26 cellular contexts compared by ENCODE assay signal in genomic region chr12:51540996-51541395, GRCh38.
"Had no signal": no experiment of that assay in that cellular context is flagged by ENCODE, and none has a peak within 500 bp of the region (broad histone marks: within the 10 kb centered on the region; RNA-seq: fewer than 3 reads in every experiment).

No MANE protein-coding gene starts in this region.

- H3K4me3 ChIP-seq: neural progenitor cell, ovary, psoas muscle, right lobe of liver, sigmoid colon, stomach, thoracic aorta, thyroid gland, tibial nerve, upper lobe of left lung, vagina had no signal

- H3K4me1 ChIP-seq: parathyroid adenoma, psoas muscle, right lobe of liver, sigmoid colon, stomach, thyroid gland, tibial nerve, upper lobe of left lung, vagina had no signal

- ATAC-seq: naive thymus-derived CD8-positive, alpha-beta T cell; natural killer cell treated with Interleukin-12 subunit alpha and Interleukin-12 subunit beta and Interleukin-15 and Interleukin-18, amount 100 ng/mL, for 72 hours; psoas muscle; right cardiac atrium; right lobe of liver; stimulated activated effector memory CD8-positive, alpha-beta T cell treated with anti-CD3 and anti-CD28 coated beads, Interleukin-12 subunit alpha, Interleukin-12 subunit beta, amount 100 ng/mL, for 72 hours; stimulated activated naive B cell treated with anti-CD40 and anti-IgM and Interleukin-4, amounts not matched to agents 10 μg/mL and 1 μg/mL and 100 μg/mL, for 72 hours had no signal

- H3K27ac ChIP-seq: neural progenitor cell, ovary, parathyroid adenoma, psoas muscle, right lobe of liver, sigmoid colon, stomach, thoracic aorta, thyroid gland, tibial nerve, upper lobe of left lung, vagina had no signal

- H3K36me3 ChIP-seq: neural progenitor cell, ovary, right lobe of liver, sigmoid colon, stomach, thoracic aorta, thyroid gland, tibial nerve, upper lobe of left lung, vagina had no signal

- H3K27me3 ChIP-seq: neural progenitor cell, ovary, right lobe of liver, thyroid gland, upper lobe of left lung, vagina had no signal

- H3K9me3 ChIP-seq: ovary, psoas muscle, right lobe of liver, sigmoid colon, stomach, thoracic aorta, thyroid gland, tibial nerve, upper lobe of left lung, vagina had no signal

- DNase-seq: naive thymus-derived CD8-positive, alpha-beta T cell; occipital lobe; ovary; posterior cingulate gyrus; psoas muscle; right cardiac atrium; right lobe of liver; sigmoid colon; small intestine; stimulated activated CD4-positive, alpha-beta T cell treated with anti-CD3 and anti-CD28 coated beads, Interleukin-15, amount 100 ng/mL, for 24 hours; stimulated activated CD4-positive, alpha-beta T cell treated with anti-CD3 and anti-CD28 coated beads, Interleukin-2, amount 100 ng/mL, for 24 hours; stimulated activated CD4-positive, alpha-beta T cell treated with anti-CD3 and anti-CD28 coated beads, Interleukin-2, amount 100 ng/mL, for 48 hours; stimulated activated CD4-positive, alpha-beta T cell treated with anti-CD3 and anti-CD28 coated beads, Interleukin-4, amount 100 ng/mL, for 24 hours; stimulated activated naive B cell treated with anti-CD40 and anti-IgM and Interleukin-4, amounts not matched to agents 10 μg/mL and 1 μg/mL and 100 μg/mL, for 72 hours; stimulated activated naive CD4-positive, alpha-beta T cell treated with Interleukin-2 at 50 U/mL for 16 hours; stomach; thyroid gland; trophoblast cell; upper lobe of left lung had no signal
